In genomic region chr7:2926120-2926897, GRCh38 we compare ENCODE assay signal across 17 cellular contexts.
DNase-seq lines count a peak whose midpoint lies in the region; ATAC-seq, FAIRE-seq and TF ChIP-seq lines count a peak whose summit lies in the region.
"Had no signal": no experiment of that assay in that cellular context is flagged by ENCODE, and none has a peak within 500 bp of the region (broad histone marks: within the 10 kb centered on the region; RNA-seq: fewer than 3 reads in every experiment).

No MANE protein-coding gene starts in this region.

- H3K9me3 Mint-ChIP-seq in activated T-cell treated with anti-CD3 and anti-CD28 coated beads, Interleukin-2, amount 50 U/mL, for 72 hours = no peaks in the 10 kb centered on the region
- H3K9me3 Mint-ChIP-seq in activated T-cell treated with anti-CD3 and anti-CD28 coated beads, Interleukin-2, amount 50 U/mL, for 4 hours = no peaks in the 10 kb centered on the region
- H3K9me3 Mint-ChIP-seq: nephron progenitor cell had no signal

- TF ChIP-seq EP300 in H1 (IDR thresholded peaks at IDR 0.05; ENCODE audit: borderline replicate concordance in 1 of 2, low read depth in 2 of 2, low read length in 2 of 2) = no peak
- no peak for TF ChIP-seq EP300 in sigmoid colon (IDR thresholded peaks at IDR 0.05)

- CTCF ChIA-PET in H1 (lab: Charles Lee; ENCODE audit: partially characterized antibody) = interaction anchor here (0.6 to 1.9 kb wide), 9 partner anchors 11 to 1126 kb away, joined by 3 to 6 read pairs (median 3); no protein-coding TSS in a partner anchor

- H4K91ac ChIP-seq in H1 (replicated peaks; ENCODE audit: insufficient read length, low read length) = no peak overlapping the region

- H3K79me1 ChIP-seq in H1 (ENCODE audit: low read depth, low read length) = no peaks in the 10 kb centered on the region

- no peak overlapping the region for H4K5ac ChIP-seq in H1 (ENCODE audit: insufficient read length, low read depth, low read length)

- H3K9me3 ChIP-seq in Peyer's patch (no peaks in the 10 kb centered on the region), H1 (ENCODE audit: insufficient read depth in 2 of 2, low read depth in 1 of 2, low read length in 1 of 2) (no peaks in the 10 kb centered on the region), sigmoid colon (no peaks in the 10 kb centered on the region), MG63 (no peaks in the 10 kb centered on the region)
- H3K9me3 ChIP-seq: transverse colon had no signal

- H3K4me1 ChIP-seq in Peyer's patch (no peaks in the 10 kb centered on the region), H1 (replicated peaks in 1 of 4; ENCODE audit: control insufficient read depth in 3 of 4, insufficient read depth in 4 of 4, low read length in 3 of 4) (no peaks in the 10 kb centered on the region; a peak in 1 of 7 replicates), sigmoid colon (no peaks in the 10 kb centered on the region)
- H3K4me1 ChIP-seq: transverse colon had no signal

- TF ChIP-seq CTCF in Peyer's patch (IDR thresholded peaks at IDR 0.05) (no peak), H1 (IDR thresholded peaks at IDR 0.05; ENCODE audit: control extremely low read depth in 1 of 3, insufficient read depth in 1 of 3, low read depth in 1 of 3, low read length in 3 of 3) (no peak), sigmoid colon (IDR thresholded peaks at IDR 0.05) (no peak)

- 89% methylated on average over 18 of the region's 18 CpGs; no CpG with 5 or more reads in 1 of the 2 experiments for WGBS in H1 (ENCODE audit: extremely low coverage in 1 of 2, insufficient coverage in 1 of 2, insufficient read length in 1 of 2, insufficient replicate concordance in 2 of 2, low coverage in 1 of 2, low lambda C conversion rate in 2 of 2, missing lambda C conversion rate in 1 of 2), 2 experiments
- 86 to 93% methylated on average over 18 of the region's 18 CpGs for WGBS in sigmoid colon, 2 donors

- H3K27ac ChIP-seq in Peyer's patch = no peak overlapping the region
- H3K27ac ChIP-seq in H1 (ENCODE audit: low read depth, low read length) = no peak overlapping the region
- H3K27ac ChIP-seq in sigmoid colon = no peak overlapping the region
- H3K27ac ChIP-seq: transverse colon had no signal

- no peak overlapping the region for H2BK5ac ChIP-seq in H1 (ENCODE audit: low read depth, low read length)

- H3K36me3 Mint-ChIP-seq in activated T-cell treated with anti-CD3 and anti-CD28 coated beads, Interleukin-2, amount 50 U/mL, for 72 hours (ENCODE audit: insufficient read depth in 2 of 2) = peaks cover 5 to 13% of the 10 kb centered on the region in 2 donors
- peaks cover 24% of the 10 kb centered on the region for H3K36me3 Mint-ChIP-seq in activated T-cell treated with anti-CD3 and anti-CD28 coated beads, Interleukin-2, amount 50 U/mL, for 4 hours (ENCODE audit: insufficient read depth)
- H3K36me3 Mint-ChIP-seq: CD14-positive monocyte had no signal

- no peak overlapping the region for H3K14ac ChIP-seq in H1 (ENCODE audit: insufficient read length)

- no peak overlapping the region for H2AFZ ChIP-seq in H1 (ENCODE audit: low read length)

- no peak for FAIRE-seq in H1 (lab: Jason Lieb, UNC)
- FAIRE-seq: islet of Langerhans had no signal

- no peaks in the 10 kb centered on the region for H3K27me3 Mint-ChIP-seq in activated T-cell treated with anti-CD3 and anti-CD28 coated beads, Interleukin-2, amount 50 U/mL, for 72 hours (ENCODE audit: low read depth)
- H3K27me3 Mint-ChIP-seq in activated T-cell treated with anti-CD3 and anti-CD28 coated beads, Interleukin-2, amount 50 U/mL, for 4 hours (ENCODE audit: low read depth) = no peaks in the 10 kb centered on the region

- DNase-seq in activated T-cell treated with anti-CD3 and anti-CD28 coated beads, Interleukin-2, amount 50 U/mL, for 72 hours = no peak
- no peak for DNase-seq in activated T-cell treated with anti-CD3 and anti-CD28 coated beads, Interleukin-2, amount 50 U/mL, for 4 hours
- DNase-seq in Peyer's patch = peak in 2 of 3 donors; percentile 26 to 42
- no peak for DNase-seq in H1 (ENCODE audit: low read depth in 1 of 2, low spot score in 2 of 2)
- DNase-seq in sigmoid colon = peak; percentile 44
- no peak for DNase-seq in AG08395 (ENCODE audit: low spot score)
- DNase-seq in MG63 = no peak
- no peak for DNase-seq in SHP77 treated with DMSO at 0.1 percent for 48 hours (lab: John Stamatoyannopoulos, UW)
- DNase-seq: activated CD4-positive, alpha-beta T cell treated with anti-CD3 and anti-CD28 coated beads, Interleukin-2, amount 50 U/mL, for 1 hour; amniotic stem cell; cerebellar nuclear complex; mesenchymal stem cell; NCI-H1105 treated with DMSO at 0.1 percent for 48 hours; nephron progenitor cell; transverse colon had no signal

- TF ChIP-seq RAD21 in H1 (IDR thresholded peaks at IDR 0.05 in 1 of 2, conservative IDR thresholded peaks at IDR 0.05 in 1 of 2; ENCODE audit: low read depth in 2 of 2, low read length in 2 of 2) = no peak

- TF ChIP-seq POLR2A in Peyer's patch (IDR thresholded peaks at IDR 0.05) (no peak), H1 (IDR thresholded peaks at IDR 0.05; ENCODE audit: control extremely low read depth in 1 of 2, low read depth in 2 of 2, low read length in 2 of 2) (no peak), sigmoid colon (IDR thresholded peaks at IDR 0.05) (no peak)

- H2AK5ac ChIP-seq in H1 (ENCODE audit: low read depth, low read length) = no peak overlapping the region

- POLR2A ChIA-PET in H1 (lab: Charles Lee; ENCODE audit: partially characterized antibody) = interaction anchor here (0.5 kb wide), 1 partner anchor 72 kb away, joined by 3 read pairs; no protein-coding TSS in a partner anchor

- no peak overlapping the region for H2BK120ac ChIP-seq in H1 (replicated peaks; ENCODE audit: low read depth, low read length)

- peak overlapping the region; percentile 3 for H3K27ac Mint-ChIP-seq in activated T-cell treated with anti-CD3 and anti-CD28 coated beads, Interleukin-2, amount 50 U/mL, for 72 hours
- H3K27ac Mint-ChIP-seq: nephron progenitor cell had no signal

- H3K27me3 ChIP-seq in Peyer's patch = no peaks in the 10 kb centered on the region
- no peaks in the 10 kb centered on the region for H3K27me3 ChIP-seq in H1 (replicated peaks in 1 of 4; ENCODE audit: control insufficient read depth in 3 of 4, extremely low read depth in 1 of 4, insufficient read depth in 3 of 4, low read length in 3 of 4)
- H3K27me3 ChIP-seq in sigmoid colon = peaks cover 0 to 18% (median 3%) of the 10 kb centered on the region in 3 donors
- H3K27me3 ChIP-seq in MG63 = no peaks in the 10 kb centered on the region

- H3K23ac ChIP-seq in H1 (ENCODE audit: insufficient read length) = no peak overlapping the region

- H3K4me3 Mint-ChIP-seq in activated T-cell treated with anti-CD3 and anti-CD28 coated beads, Interleukin-2, amount 50 U/mL, for 72 hours = no peak overlapping the region
- H3K4me3 Mint-ChIP-seq in activated T-cell treated with anti-CD3 and anti-CD28 coated beads, Interleukin-2, amount 50 U/mL, for 4 hours = no peak overlapping the region
- H3K4me3 Mint-ChIP-seq: CD14-positive monocyte, nephron progenitor cell had no signal

- intact Hi-C loops in sigmoid colon (cut with DNase I) = no loop called here

- H3K23me2 ChIP-seq in H1 (ENCODE audit: low read depth, low read length) = no peaks in the 10 kb centered on the region

- no peaks in the 10 kb centered on the region for H3K4me1 Mint-ChIP-seq in activated T-cell treated with anti-CD3 and anti-CD28 coated beads, Interleukin-2, amount 50 U/mL, for 72 hours (ENCODE audit: low read depth)
- no peaks in the 10 kb centered on the region for H3K4me1 Mint-ChIP-seq in activated T-cell treated with anti-CD3 and anti-CD28 coated beads, Interleukin-2, amount 50 U/mL, for 4 hours (ENCODE audit: low read depth)
- H3K4me1 Mint-ChIP-seq: CD14-positive monocyte had no signal

- H3K56ac ChIP-seq in H1 (replicated peaks; ENCODE audit: insufficient read length, low read depth, low read length) = no peak overlapping the region

- H2BK12ac ChIP-seq in H1 (ENCODE audit: low read depth, low read length) = no peak overlapping the region

- peak overlapping the region; percentile 5; the same call in 1 of the 2 replicates for H4K8ac ChIP-seq in H1 (ENCODE audit: extremely low read depth, insufficient read depth, low read length)

- ATAC-seq in activated T-cell treated with anti-CD3 and anti-CD28 coated beads, Interleukin-2, amount 50 U/mL, for 72 hours (replicated peaks in 1 of 2) = no peak
- ATAC-seq in activated T-cell treated with anti-CD3 and anti-CD28 coated beads, Interleukin-2, amount 50 U/mL, for 4 hours = no peak

- H4K20me1 ChIP-seq in H1 (replicated peaks in 1 of 2; ENCODE audit: control insufficient read depth in 1 of 2, insufficient read depth in 2 of 2, low read length in 2 of 2) = peaks cover 0 to 1% of the 10 kb centered on the region in 2 experiments

- H3K9ac ChIP-seq in H1 (replicated peaks in 1 of 4; ENCODE audit: extremely low read depth in 1 of 4, low read depth in 3 of 4, low read length in 3 of 4) = no peak overlapping the region

- no peaks in the 10 kb centered on the region for H3K79me2 ChIP-seq in H1 (ENCODE audit: control insufficient read depth in 1 of 2, insufficient read depth in 2 of 2, low read length in 2 of 2)

- H3K4me3 ChIP-seq in Peyer's patch = no peak overlapping the region
- no peak overlapping the region for H3K4me3 ChIP-seq in H1 (ENCODE audit: extremely low read depth in 1 of 4, insufficient read depth in 2 of 4, low read depth in 3 of 4, low read length in 4 of 4)
- H3K4me3 ChIP-seq in sigmoid colon = no peak overlapping the region
- no peak overlapping the region for H3K4me3 ChIP-seq in MG63
- H3K4me3 ChIP-seq: transverse colon had no signal

- H3K36me3 ChIP-seq in Peyer's patch (no peaks in the 10 kb centered on the region), H1 (ENCODE audit: control insufficient read depth in 2 of 4, insufficient read depth in 4 of 4, low read length in 3 of 4) (no peaks in the 10 kb centered on the region), sigmoid colon (no peaks in the 10 kb centered on the region), MG63 (no peaks in the 10 kb centered on the region)
- H3K36me3 ChIP-seq: transverse colon had no signal

- H2BK15ac ChIP-seq in H1 (ENCODE audit: low read length) = no peak overlapping the region

- no peak overlapping the region for H3K18ac ChIP-seq in H1 (ENCODE audit: extremely low read depth, low read length)

- no peak overlapping the region for H3K4me2 ChIP-seq in H1 (ENCODE audit: insufficient read depth in 1 of 2, low read depth in 2 of 2, low read length in 2 of 2)

- H3K4ac ChIP-seq in H1 (replicated peaks; ENCODE audit: insufficient read length, low read depth, low read length) = no peak overlapping the region

- H2BK20ac ChIP-seq in H1 (ENCODE audit: low read length) = no peak overlapping the region

TF ChIP-seq in H1, 55 proteins besides CTCF, POLR2A, EP300 and RAD21:
- TF ChIP-seq TAF7 (optimal IDR thresholded peaks at IDR 0.05; ENCODE audit: borderline replicate concordance, low read depth, low read length) (no peak), EGR1 (IDR thresholded peaks at IDR 0.05; ENCODE audit: borderline replicate concordance, low read depth, low read length) (no peak), BCL11A (IDR thresholded peaks at IDR 0.05; ENCODE audit: low read depth in 2 of 2, low read length in 2 of 2) (no peak), FOSL1 (IDR thresholded peaks at IDR 0.05; ENCODE audit: insufficient read depth, low read depth, low read length) (no peak), CHD2 (IDR thresholded peaks at IDR 0.05; ENCODE audit: low read length) (no peak), GTF2F1 (IDR thresholded peaks at IDR 0.05; ENCODE audit: borderline replicate concordance, low read depth, low read length) (no peak)

Comparison
In these comparisons a context has a peak if more than half of its experiments do, and no peak if none do; other contexts are left out.
1. DNase-seq: peak in Peyer's patch (2 of 3) and sigmoid colon (single experiment); none in activated T-cell treated with anti-CD3 and anti-CD28 coated beads, Interleukin-2, amount 50 U/mL, for 72 hours (0 of 2), activated T-cell treated with anti-CD3 and anti-CD28 coated beads, Interleukin-2, amount 50 U/mL, for 4 hours (single experiment), H1 (0 of 2), AG08395 (single experiment), MG63 (single experiment) and SHP77 treated with DMSO at 0.1 percent for 48 hours (single experiment).